In genomic region chr4:73281396-73281795, GRCh38 we compare ENCODE assay signal across 31 cellular contexts.
"Had no signal": no experiment of that assay in that cellular context is flagged by ENCODE, and none has a peak within 500 bp of the region (broad histone marks: within the 10 kb centered on the region; RNA-seq: fewer than 3 reads in every experiment).

No MANE protein-coding gene starts in this region.

- H3K9me3 ChIP-seq: MG63 had no signal

- H3K27me3 Mint-ChIP-seq: activated B cell treated with CpG ODN at 0.5 μM for 24 hours; activated CD4-positive, alpha-beta memory T cell treated with anti-CD3 and anti-CD28 coated beads for 36 hours; activated naive CD8-positive, alpha-beta T cell treated with anti-CD3 and anti-CD28 coated beads, Interleukin-2, amount 50 U/mL, for 24 hours; central memory CD8-positive, alpha-beta T cell had no signal

- H3K27ac Mint-ChIP-seq: activated B cell treated with CpG ODN at 0.5 μM for 24 hours; activated CD4-positive, alpha-beta memory T cell treated with anti-CD3 and anti-CD28 coated beads for 36 hours; activated naive CD4-positive, alpha-beta T cell treated with anti-CD3 and anti-CD28 coated beads for 36 hours; activated naive CD4-positive, alpha-beta T cell treated with anti-CD3 and anti-CD28 coated beads, Interleukin-2, amount 50 U/mL, for 72 hours; activated naive CD8-positive, alpha-beta T cell treated with anti-CD3 and anti-CD28 coated beads, Interleukin-2, amount 50 U/mL, for 24 hours; activated T-helper 1 cell treated with anti-CD3 and anti-CD28 coated beads, Interleukin-12 subunit alpha, Interleukin-12 subunit beta, Interleukin-2, Interleukin-4 antibody, amounts not matched to agents 30 ng/mL and 10 ng/mL and 1 ng/mL, durations not matched to agents 14 hours and 24 hours and 36 hours had no signal

- H3K4me3 Mint-ChIP-seq: activated B cell treated with CpG ODN at 0.5 μM for 24 hours; activated CD4-positive, alpha-beta memory T cell treated with anti-CD3 and anti-CD28 coated beads for 36 hours; activated naive CD4-positive, alpha-beta T cell treated with anti-CD3 and anti-CD28 coated beads for 36 hours; activated naive CD8-positive, alpha-beta T cell treated with anti-CD3 and anti-CD28 coated beads, Interleukin-2, amount 50 U/mL, for 24 hours; activated T-cell treated with anti-CD3 and anti-CD28 coated beads, Interleukin-2, amount 50 U/mL, for 4 hours; activated T-helper 1 cell treated with anti-CD3 and anti-CD28 coated beads, Interleukin-12 subunit alpha, Interleukin-12 subunit beta, Interleukin-2, Interleukin-4 antibody, amounts not matched to agents 30 ng/mL and 10 ng/mL and 1 ng/mL, durations not matched to agents 14 hours and 24 hours and 36 hours; central memory CD8-positive, alpha-beta T cell had no signal

- H3K4me1 Mint-ChIP-seq: activated B cell treated with CpG ODN at 0.5 μM for 24 hours; activated naive CD8-positive, alpha-beta T cell treated with anti-CD3 and anti-CD28 coated beads, Interleukin-2, amount 50 U/mL, for 24 hours had no signal

- H3K4me3 ChIP-seq: cardiac muscle cell, MG63 had no signal

- DNase-seq: activated B cell treated with CpG ODN at 0.5 μM for 24 hours; activated CD4-positive, alpha-beta memory T cell treated with anti-CD3 and anti-CD28 coated beads for 36 hours; activated CD4-positive, alpha-beta T cell treated with anti-CD3 and anti-CD28 coated beads for 4 hours; activated CD4-positive, alpha-beta T cell treated with anti-CD3 and anti-CD28 coated beads, Interleukin-2, amount 50 U/mL, for 1 hour; activated CD4-positive, CD25-positive, alpha-beta regulatory T cell treated with anti-CD3 and anti-CD28 coated beads, Interleukin-2, amount 50 U/mL, for 72 hours; activated CD8-positive, alpha-beta memory T cell treated with anti-CD3 and anti-CD28 coated beads, Interleukin-2, amount 50 U/mL, for 4 hours; activated gamma-delta T cell treated with Interleukin-2 at 50 U/mL for 16 hours; activated naive CD4-positive, alpha-beta T cell treated with anti-CD3 and anti-CD28 coated beads for 36 hours; activated naive CD8-positive, alpha-beta T cell treated with anti-CD3 and anti-CD28 coated beads, Interleukin-2, amount 50 U/mL, for 24 hours; activated T-cell treated with anti-CD3 and anti-CD28 coated beads for 4 hours; activated T-cell treated with anti-CD3 and anti-CD28 coated beads, Interleukin-2, amount 50 U/mL, for 4 hours; brain microvascular endothelial cell; Karpas-422; KBM-7; MG63; NCI-H1048; NCI-H1105 treated with DMSO at 0.1 percent for 48 hours; NCI-H1436; NCI-H1694; NCI-H2029; OCI-M1; Right ventricle myocardium superior; SW 1271; T-helper 1 cell; T-helper 2 cell; T-helper 9 cell had no signal

- H3K9me3 Mint-ChIP-seq: central memory CD8-positive, alpha-beta T cell had no signal

- H3K36me3 ChIP-seq: brain microvascular endothelial cell, cardiac muscle cell, MG63 had no signal

- H3K27ac ChIP-seq: brain microvascular endothelial cell, cardiac muscle cell, VCaP had no signal

- ATAC-seq: activated naive CD4-positive, alpha-beta T cell treated with anti-CD3 and anti-CD28 coated beads, Interleukin-2, amount 50 U/mL, for 72 hours; activated naive CD8-positive, alpha-beta T cell treated with anti-CD3 and anti-CD28 coated beads, Interleukin-2, amount 50 U/mL, for 24 hours; activated T-cell treated with anti-CD3 and anti-CD28 coated beads, Interleukin-2, amount 50 U/mL, for 4 hours had no signal

- H3K27me3 ChIP-seq: brain microvascular endothelial cell, cardiac muscle cell, MG63 had no signal
